ENCODE assay signal across 13 cellular contexts in genomic region chr1:74343191-74343590, GRCh38.
A peak's percentile ranks its signal among the peaks of the same experiment; 100 is the strongest.
DNase-seq lines count a peak whose midpoint lies in the region; ATAC-seq, FAIRE-seq and TF ChIP-seq lines count a peak whose summit lies in the region.
"Had no signal": no experiment of that assay in that cellular context is flagged by ENCODE, and none has a peak within 500 bp of the region (broad histone marks: within the 10 kb centered on the region; RNA-seq: fewer than 3 reads in every experiment).

No MANE protein-coding gene starts in this region.

- H3K4me1 ChIP-seq in ascending aorta: no peaks in the 10 kb centered on the region
- H3K4me1 ChIP-seq: BLaER1 had no signal

- no peak overlapping the region for H3K4me3 ChIP-seq in ascending aorta
- H3K4me3 ChIP-seq: BLaER1 had no signal

- intact Hi-C loops in ascending aorta (cut with DNase I): no loop called here

- peak; percentile 28; the same call in 1 of the 3 replicates for ATAC-seq in SK-N-SH treated with all-trans-retinoic acid at 6 μM for 48 hours

- FAIRE-seq in islet of Langerhans (lab: Jason Lieb, UNC): peak; percentile 92

- no peaks in the 10 kb centered on the region for H3K9me3 ChIP-seq in ascending aorta
- H3K9me3 ChIP-seq: BLaER1 had no signal

- DNase-seq in DMS 273 treated with DMSO at 0.1 percent for 48 hours (lab: John Stamatoyannopoulos, UW) (peak; percentile 97), NCI-H2081 (lab: John Stamatoyannopoulos, UW) (peak; percentile 85 to 94), UCSD-AML1 (lab: John Stamatoyannopoulos, UW; ENCODE audit: unreplicated experiment) (no peak), CD1c-positive myeloid dendritic cell (ENCODE audit: extremely low spot score) (no peak), ascending aorta (ENCODE audit: low spot score in 2 of 2) (no peak), activated gamma-delta T cell (lab: John Stamatoyannopoulos, UW) (no peak)
- DNase-seq: activated CD8-positive, alpha-beta memory T cell treated with anti-CD3 and anti-CD28 coated beads for 24 hours; Kasumi-1; left cardiac atrium had no signal

- H3K27me3 ChIP-seq in ascending aorta: no peaks in the 10 kb centered on the region
- H3K27me3 ChIP-seq: BLaER1 had no signal

- H3K36me3 ChIP-seq in ascending aorta: no peaks in the 10 kb centered on the region
- H3K36me3 ChIP-seq: BLaER1 had no signal

- no peak for TF ChIP-seq CTCF in ascending aorta (IDR thresholded peaks at IDR 0.05)

- no peak overlapping the region for H3K27ac ChIP-seq in ascending aorta
- H3K27ac ChIP-seq: BLaER1, epithelial cell of prostate had no signal

TF ChIP-seq in SK-N-SH treated with all-trans-retinoic acid at 6 μM for 48 hours, 23 proteins besides CTCF, POLR2A, EP300 and RAD21:
- TF ChIP-seq TCF4 (CRISPR knock-in tag; IDR thresholded peaks at IDR 0.05; ENCODE audit: borderline replicate concordance) (peak; percentile 68), PPARA (CRISPR knock-in tag; IDR thresholded peaks at IDR 0.05; ENCODE audit: borderline replicate concordance) (no peak), ZNF565 (CRISPR knock-in tag; conservative IDR thresholded peaks at IDR 0.05; ENCODE audit: low read depth) (no peak), ZC3H10 (CRISPR knock-in tag; IDR thresholded peaks at IDR 0.05) (no peak), ZFP30 (CRISPR knock-in tag; IDR thresholded peaks at IDR 0.05) (no peak), RARB (CRISPR knock-in tag; IDR thresholded peaks at IDR 0.05) (no peak)
- TF ChIP-seq, protein P1, sequence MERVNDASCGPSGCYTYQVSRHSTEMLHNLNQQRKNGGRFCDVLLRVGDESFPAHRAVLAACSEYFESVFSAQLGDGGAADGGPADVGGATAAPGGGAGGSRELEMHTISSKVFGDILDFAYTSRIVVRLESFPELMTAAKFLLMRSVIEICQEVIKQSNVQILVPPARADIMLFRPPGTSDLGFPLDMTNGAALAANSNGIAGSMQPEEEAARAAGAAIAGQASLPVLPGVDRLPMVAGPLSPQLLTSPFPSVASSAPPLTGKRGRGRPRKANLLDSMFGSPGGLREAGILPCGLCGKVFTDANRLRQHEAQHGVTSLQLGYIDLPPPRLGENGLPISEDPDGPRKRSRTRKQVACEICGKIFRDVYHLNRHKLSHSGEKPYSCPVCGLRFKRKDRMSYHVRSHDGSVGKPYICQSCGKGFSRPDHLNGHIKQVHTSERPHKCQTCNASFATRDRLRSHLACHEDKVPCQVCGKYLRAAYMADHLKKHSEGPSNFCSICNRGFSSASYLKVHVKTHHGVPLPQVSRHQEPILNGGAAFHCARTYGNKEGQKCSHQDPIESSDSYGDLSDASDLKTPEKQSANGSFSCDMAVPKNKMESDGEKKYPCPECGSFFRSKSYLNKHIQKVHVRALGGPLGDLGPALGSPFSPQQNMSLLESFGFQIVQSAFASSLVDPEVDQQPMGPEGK (CRISPR knock-in tag; IDR thresholded peaks at IDR 0.05; ENCODE audit: borderline replicate concordance): no peak

Comparison
In these comparisons a context has a peak if more than half of its experiments do, and no peak if none do; other contexts are left out.
1. DNase-seq: peak in DMS 273 treated with DMSO at 0.1 percent for 48 hours (single experiment) and NCI-H2081 (2 of 2); none in UCSD-AML1 (single experiment), CD1c-positive myeloid dendritic cell (single experiment), ascending aorta (0 of 2) and activated gamma-delta T cell (single experiment).